In the genomic region with DNA sequence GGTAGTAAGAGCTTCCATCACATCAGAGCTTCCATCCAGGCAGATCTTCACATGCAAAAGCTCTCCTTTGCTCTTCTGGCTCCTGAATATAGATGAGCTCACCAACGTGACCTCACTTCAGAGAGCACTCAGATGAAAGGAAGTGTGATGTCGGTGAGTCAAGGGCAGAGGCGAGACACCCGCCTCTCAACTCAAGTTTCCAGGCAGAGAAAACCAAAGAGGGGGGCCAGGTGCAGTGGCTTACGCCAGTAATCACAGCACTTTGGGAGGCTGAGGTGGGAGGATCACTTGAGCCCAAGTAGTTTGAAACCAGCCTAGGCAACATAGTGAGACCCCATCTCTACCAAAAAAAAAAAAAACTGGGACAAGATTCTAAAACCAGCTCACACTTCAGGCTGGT, we compare ENCODE assay signal across 8 cellular contexts.
DNase-seq lines count a peak whose midpoint lies in the region; ATAC-seq and FAIRE-seq lines count a peak whose summit lies in the region.

No MANE protein-coding gene starts in this region.

- 33 to 60% methylated on average over 5 of the region's 5 CpGs for WGBS in esophagus, 2 donors
- WGBS in small intestine, 3 donors: 57 to 62% (median 58%) methylated on average over 5 of the region's 5 CpGs

- H3K4me1 ChIP-seq in esophagus (ENCODE audit: control insufficient read depth in 2 of 2, insufficient read depth in 2 of 2, low read length in 1 of 2): peaks cover 2% of the 10 kb centered on the region in 2 donors
- no peaks in the 10 kb centered on the region for H3K4me1 ChIP-seq in small intestine (ENCODE audit: control insufficient read depth in 2 of 2, insufficient read depth in 1 of 2, low read depth in 1 of 2, low read length in 1 of 2)

- H3K9me3 ChIP-seq in esophagus (ENCODE audit: control insufficient read depth in 2 of 2, insufficient read depth in 1 of 2, low read depth in 1 of 2, low read length in 1 of 2): no peaks in the 10 kb centered on the region
- no peaks in the 10 kb centered on the region for H3K9me3 ChIP-seq in small intestine (ENCODE audit: control insufficient read depth, low read depth)

- DNase-seq in HK-2 (ENCODE audit: unreplicated experiment): peak; percentile 35
- peak; percentile 72 to 81 for DNase-seq in activated CD4-positive, alpha-beta T cell treated with anti-CD3 and anti-CD28 coated beads, Interleukin-2, amount 50 U/mL, for 48 hours
- DNase-seq in small intestine: peak; percentile 44
- DNase-seq in SIG-M5 treated with dmso at 0.1 percent for 504 hours (lab: John Stamatoyannopoulos, UW; ENCODE audit: unreplicated experiment): no peak
- DNase-seq in DMS114 treated with DMSO at 0.1 percent for 48 hours (lab: John Stamatoyannopoulos, UW; ENCODE audit: unreplicated experiment): no peak

- ATAC-seq in GM18502 (IDR thresholded peaks at IDR 0.05; ENCODE audit: poor library complexity, unreplicated experiment) (peak; percentile 83), GM19324 (IDR thresholded peaks at IDR 0.05; ENCODE audit: low FRiP score, unreplicated experiment) (no peak)

- H3K27me3 ChIP-seq in esophagus (ENCODE audit: control insufficient read depth in 1 of 2, insufficient read depth in 2 of 2, low read length in 2 of 2) (no peaks in the 10 kb centered on the region), small intestine (ENCODE audit: control insufficient read depth in 2 of 2, insufficient read depth in 2 of 2, low read length in 2 of 2) (no peaks in the 10 kb centered on the region)

- FAIRE-seq in small intestine (lab: Jason Lieb, UNC): no peak

- no peak overlapping the region for H3K4me3 ChIP-seq in esophagus (ENCODE audit: low read depth in 1 of 2, low read length in 2 of 2)
- no peak overlapping the region for H3K4me3 ChIP-seq in small intestine (ENCODE audit: low read depth in 1 of 2, low read length in 2 of 2)

- H3K27ac ChIP-seq in esophagus (ENCODE audit: low read depth in 2 of 2, low read length in 1 of 2) (peak overlapping the region; percentile 87 to 90), small intestine (ENCODE audit: low read depth in 1 of 2, low read length in 1 of 2) (peak overlapping the region in 1 of 2 donors; percentile 60)

- H3K36me3 ChIP-seq in esophagus (ENCODE audit: control insufficient read depth in 2 of 2, insufficient read depth in 2 of 2, low read length in 1 of 2): no peaks in the 10 kb centered on the region
- H3K36me3 ChIP-seq in small intestine (ENCODE audit: control insufficient read depth in 2 of 2, insufficient read depth in 2 of 2, low read length in 2 of 2): no peaks in the 10 kb centered on the region

Comparison
In these comparisons a context has a peak if more than half of its experiments do, and no peak if none do; other contexts are left out.
1. DNase-seq: peak in HK-2 (single experiment), activated CD4-positive, alpha-beta T cell treated with anti-CD3 and anti-CD28 coated beads, Interleukin-2, amount 50 U/mL, for 48 hours (2 of 2) and small intestine (single experiment); none in SIG-M5 treated with dmso at 0.1 percent for 504 hours (single experiment) and DMS114 treated with DMSO at 0.1 percent for 48 hours (single experiment).